ENCODE assay signal across 18 cellular contexts in genomic region chr4:54543088-54543795, GRCh38.
DNase-seq lines count a peak whose midpoint lies in the region; ATAC-seq and TF ChIP-seq lines count a peak whose summit lies in the region.
"Had no signal": no experiment of that assay in that cellular context is flagged by ENCODE, and none has a peak within 500 bp of the region (broad histone marks: within the 10 kb centered on the region; RNA-seq: fewer than 3 reads in every experiment).

No MANE protein-coding gene starts in this region.

- no peak overlapping the region for H3K4me2 ChIP-seq in PC-3 (ENCODE audit: low read length)
- H3K4me2 ChIP-seq in Karpas-422 (ENCODE audit: low read depth, low read length, poor library complexity, severe bottlenecking): no peak overlapping the region

- no peak overlapping the region for H3K27ac Mint-ChIP-seq in immature natural killer cell
- H3K27ac Mint-ChIP-seq: stimulated activated memory B cell treated with anti-CD40 and anti-IgM and Interleukin-4, amounts not matched to agents 10 μg/mL and 1 μg/mL and 100 μg/mL, for 72 hours had no signal

- H4K20me1 ChIP-seq in PC-3 (ENCODE audit: low read length): no peaks in the 10 kb centered on the region
- no peaks in the 10 kb centered on the region for H4K20me1 ChIP-seq in Karpas-422 (ENCODE audit: insufficient read depth, low read depth, low read length)

- no peak for ATAC-seq in PC-3
- ATAC-seq: stimulated activated memory B cell treated with anti-CD40 and anti-IgM and Interleukin-4, amounts not matched to agents 10 μg/mL and 1 μg/mL and 100 μg/mL, for 72 hours had no signal

- peaks cover 41% of the 10 kb centered on the region for H3K27me3 ChIP-seq in PC-3 (ENCODE audit: low read length)
- no peaks in the 10 kb centered on the region for H3K27me3 ChIP-seq in Karpas-422 (ENCODE audit: low read length)
- H3K27me3 ChIP-seq: upper lobe of left lung had no signal

- H3K4me3 ChIP-seq in PC-3 (ENCODE audit: low read length) (no peak overlapping the region), skeletal muscle cell (ENCODE audit: low read depth, low read length) (no peak overlapping the region), Karpas-422 (ENCODE audit: low read length) (no peak overlapping the region)
- H3K4me3 ChIP-seq: cardiac muscle cell, HAP-1, upper lobe of left lung had no signal

- H3K9me3 ChIP-seq in PC-3 (ENCODE audit: low read length) (no peaks in the 10 kb centered on the region), Karpas-422 (ENCODE audit: low read length) (no peaks in the 10 kb centered on the region)
- H3K9me3 ChIP-seq: HAP-1, upper lobe of left lung had no signal

- H3K79me2 ChIP-seq in PC-3 (ENCODE audit: low read length) (no peaks in the 10 kb centered on the region), Karpas-422 (ENCODE audit: low read length) (no peaks in the 10 kb centered on the region)

- intact Hi-C loops in PC-3 (cut with micrococcal nuclease): no loop called here

- H2AFZ ChIP-seq in PC-3 (ENCODE audit: low read length) (no peak overlapping the region), Karpas-422 (ENCODE audit: low read length) (no peak overlapping the region)

- H3K9me3 Mint-ChIP-seq in immature natural killer cell: no peaks in the 10 kb centered on the region
- H3K9me3 Mint-ChIP-seq: stimulated activated memory B cell treated with anti-CD40 and anti-IgM and Interleukin-4, amounts not matched to agents 10 μg/mL and 1 μg/mL and 100 μg/mL, for 72 hours had no signal

- no peaks in the 10 kb centered on the region for H3K4me1 ChIP-seq in PC-3 (ENCODE audit: insufficient read depth, low read length)
- H3K4me1 ChIP-seq in Karpas-422 (ENCODE audit: low read length): peaks cover 13% of the 10 kb centered on the region
- H3K4me1 ChIP-seq: HAP-1 had no signal

- H3F3A ChIP-seq in PC-3 (ENCODE audit: low read length, unreplicated experiment): no peaks in the 10 kb centered on the region

- H3K9ac ChIP-seq in PC-3 (ENCODE audit: low read length): no peak overlapping the region
- no peak overlapping the region for H3K9ac ChIP-seq in Karpas-422 (ENCODE audit: low read length)

- no TSS peak for BruUV-seq in PC-3 (replicated peaks; lab: Mats Ljungman, UMichigan)

- H3K9me2 ChIP-seq in PC-3 (replicated peaks; ENCODE audit: low read length): no peaks in the 10 kb centered on the region
- H3K9me2 ChIP-seq in Karpas-422 (replicated peaks; ENCODE audit: insufficient read depth, low read length): no peaks in the 10 kb centered on the region

- DNase-seq in ELR (ENCODE audit: low read depth): peak; percentile 64
- peak; percentile 31 for DNase-seq in PC-3
- peak; percentile 40 for DNase-seq in epithelial cell of prostate (ENCODE audit: low read depth, low spot score)
- peak; percentile 19 for DNase-seq in skeletal muscle cell (ENCODE audit: low read depth)
- no peak for DNase-seq in immature natural killer cell
- DNase-seq in activated effector memory CD4-positive, alpha-beta T cell treated with Interleukin-2 at 50 U/mL for 16 hours: no peak
- DNase-seq in Karpas-422: no peak
- DNase-seq: activated gamma-delta T cell treated with Interleukin-2 at 50 U/mL for 16 hours; effector CD8-positive, alpha-beta T cell; KBM-7; NCI-H146; occipital lobe; small intestine; upper lobe of left lung had no signal

- peaks cover 0 to 5% (median 2%) of the 10 kb centered on the region in 3 donors for H3K27me3 Mint-ChIP-seq in immature natural killer cell (ENCODE audit: low read depth in 3 of 3)

- H3K36me3 Mint-ChIP-seq in immature natural killer cell: no peaks in the 10 kb centered on the region
- H3K36me3 Mint-ChIP-seq: stimulated activated memory B cell treated with anti-CD40 and anti-IgM and Interleukin-4, amounts not matched to agents 10 μg/mL and 1 μg/mL and 100 μg/mL, for 72 hours had no signal

- H3K4me3 Mint-ChIP-seq in immature natural killer cell: no peak overlapping the region
- H3K4me3 Mint-ChIP-seq: stimulated activated memory B cell treated with anti-CD40 and anti-IgM and Interleukin-4, amounts not matched to agents 10 μg/mL and 1 μg/mL and 100 μg/mL, for 72 hours had no signal

- TF ChIP-seq CTCF in PC-3 (conservative IDR thresholded peaks at IDR 0.05; ENCODE audit: low read depth, low read length): no peak

- H3K27ac ChIP-seq in PC-3 (ENCODE audit: low read length): no peak overlapping the region
- no peak overlapping the region for H3K27ac ChIP-seq in epithelial cell of prostate
- H3K27ac ChIP-seq in Karpas-422 (ENCODE audit: low read length): no peak overlapping the region
- H3K27ac ChIP-seq: C4-2B, cardiac muscle cell, upper lobe of left lung had no signal

- CTCF ChIA-PET in PC-3 (lab: Charles Lee): no interaction called here

- H3K4me1 Mint-ChIP-seq in immature natural killer cell: peaks cover 5 to 10% of the 10 kb centered on the region in 2 donors
- H3K4me1 Mint-ChIP-seq: stimulated activated memory B cell treated with anti-CD40 and anti-IgM and Interleukin-4, amounts not matched to agents 10 μg/mL and 1 μg/mL and 100 μg/mL, for 72 hours had no signal

- POLR2A ChIA-PET in PC-3 (lab: Charles Lee; ENCODE audit: unreplicated experiment): no interaction called here

- H3K36me3 ChIP-seq in PC-3 (ENCODE audit: low read depth, low read length): no peaks in the 10 kb centered on the region
- no peaks in the 10 kb centered on the region for H3K36me3 ChIP-seq in Karpas-422 (ENCODE audit: insufficient read depth, low read length)
- H3K36me3 ChIP-seq: cardiac muscle cell, HAP-1, upper lobe of left lung had no signal

Comparison
In these comparisons a context has a peak if more than half of its experiments do, and no peak if none do; other contexts are left out.
1. DNase-seq: peak in ELR (single experiment), PC-3 (single experiment), epithelial cell of prostate (single experiment) and skeletal muscle cell (single experiment); none in immature natural killer cell (0 of 3), activated effector memory CD4-positive, alpha-beta T cell treated with Interleukin-2 at 50 U/mL for 16 hours (single experiment) and Karpas-422 (single experiment).